1 cellular context compared by ENCODE assay signal in the genomic region with DNA sequence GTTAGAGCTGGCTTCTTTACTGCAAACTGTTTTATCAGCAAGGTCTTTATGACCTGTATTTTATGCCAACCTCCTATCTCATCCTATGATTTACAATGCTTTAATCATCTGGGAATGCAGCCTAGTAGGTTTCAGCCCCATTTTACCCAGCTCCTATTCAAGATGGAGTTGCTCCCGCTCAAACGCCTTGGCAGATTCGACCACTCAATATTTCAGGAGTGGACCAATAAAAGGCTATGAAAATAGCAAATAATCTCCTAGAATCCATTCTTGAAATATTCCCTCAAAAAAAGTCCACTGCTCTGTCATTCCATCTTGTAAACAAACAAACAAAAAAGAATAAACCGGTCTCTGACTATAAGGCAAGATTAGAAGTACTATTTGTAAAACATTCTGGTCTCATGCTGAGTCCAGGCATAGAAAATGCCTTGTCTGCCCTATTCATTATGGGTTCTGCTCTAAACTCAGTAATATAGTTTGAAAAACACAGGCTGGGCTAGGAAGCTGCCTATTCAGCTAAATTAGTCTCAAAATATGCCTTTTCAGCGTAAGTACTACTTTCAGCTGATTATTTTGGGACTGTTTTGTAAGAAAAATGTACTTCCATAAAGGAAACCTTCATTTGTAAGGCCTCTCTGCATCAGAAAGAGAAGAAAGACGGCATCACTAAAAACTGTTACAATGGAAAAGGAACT.
TF ChIP-seq lines count a peak whose summit lies in the region.

No MANE protein-coding gene starts in this region.

TF ChIP-seq in A549, 52 proteins besides CTCF, POLR2A, EP300 and RAD21 (continued from another document):
- TF ChIP-seq, protein P1, sequence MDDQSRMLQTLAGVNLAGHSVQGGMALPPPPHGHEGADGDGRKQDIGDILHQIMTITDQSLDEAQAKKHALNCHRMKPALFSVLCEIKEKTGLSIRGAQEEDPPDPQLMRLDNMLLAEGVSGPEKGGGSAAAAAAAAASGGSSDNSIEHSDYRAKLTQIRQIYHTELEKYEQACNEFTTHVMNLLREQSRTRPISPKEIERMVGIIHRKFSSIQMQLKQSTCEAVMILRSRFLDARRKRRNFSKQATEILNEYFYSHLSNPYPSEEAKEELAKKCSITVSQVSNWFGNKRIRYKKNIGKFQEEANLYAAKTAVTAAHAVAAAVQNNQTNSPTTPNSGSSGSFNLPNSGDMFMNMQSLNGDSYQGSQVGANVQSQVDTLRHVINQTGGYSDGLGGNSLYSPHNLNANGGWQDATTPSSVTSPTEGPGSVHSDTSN (IDR thresholded peaks at IDR 0.05): no peak
